8 cellular contexts compared by ENCODE assay signal in the genomic region with DNA sequence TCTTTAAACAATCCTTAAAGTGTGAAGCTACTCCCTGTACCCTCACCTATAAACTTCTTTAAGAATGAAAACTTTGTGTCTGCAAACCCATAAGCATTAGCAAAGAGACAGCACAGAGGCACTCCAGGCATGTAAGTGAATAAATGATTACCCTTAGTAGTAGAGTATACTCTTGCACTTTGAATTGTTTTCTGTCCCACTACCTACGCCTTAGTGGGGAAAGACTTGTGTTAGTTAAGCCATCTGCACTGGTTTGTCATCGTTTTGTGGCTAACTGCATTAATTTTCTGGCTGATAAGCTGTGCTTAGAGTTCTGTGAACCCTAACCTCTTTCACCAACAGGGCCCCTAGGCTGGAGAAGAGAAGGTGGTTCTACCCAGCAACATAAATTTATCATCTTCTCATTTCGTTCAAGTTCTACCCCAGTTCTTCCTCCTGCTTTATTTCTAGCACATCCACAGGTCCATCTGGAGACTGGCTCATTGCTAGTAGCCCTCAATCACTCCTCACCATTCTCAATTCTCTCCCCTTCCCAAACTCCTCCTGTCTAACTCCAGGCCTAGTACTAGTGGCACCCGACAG. TPM values are rescaled to one million over a fixed set of nuclear protein-coding genes. Genes with fewer than 3 reads are reported as not detected.
DNase-seq lines count a peak whose midpoint lies in the region; ATAC-seq, FAIRE-seq and TF ChIP-seq lines count a peak whose summit lies in the region.

No MANE protein-coding gene starts in this region.

- FAIRE-seq in RCC 7860 (lab: Jason Lieb, UNC) (no peak), GM19239 (lab: Jason Lieb, UNC) (no peak)

- TF ChIP-seq CTCF in SK-N-SH (IDR thresholded peaks at IDR 0.05) (no peak), suprapubic skin (IDR thresholded peaks at IDR 0.05) (no peak)

- H3K9me3 Mint-ChIP-seq in activated naive CD8-positive, alpha-beta T cell treated with anti-CD3 and anti-CD28 coated beads, Interleukin-2, amount 10 ng/mL, durations not matched to agents 7 days and 5 days, result no peaks in the 10 kb centered on the region

- CTCF ChIA-PET in SK-N-SH (lab: Yijun Ruan, JAX), result interaction anchor here (0.9 to 1.6 kb wide), 3 partner anchors 22 to 61 kb away, joined by 4 read pairs; no protein-coding TSS in a partner anchor

- TF ChIP-seq RAD21 in SK-N-SH (IDR thresholded peaks at IDR 0.05; ENCODE audit: low read length), result no peak

- no peaks in the 10 kb centered on the region for H4K20me1 ChIP-seq in SK-N-SH (ENCODE audit: insufficient read depth)

- H3K27ac ChIP-seq in SK-N-SH (ENCODE audit: low read depth in 2 of 2, low read length in 1 of 2) (peak overlapping the region in 1 of 2 experiments; percentile 40; a peak in 3 of 4 replicates), suprapubic skin (peak overlapping the region; percentile 76)

- 11% methylated on average over 4 of the region's 4 CpGs for WGBS in SK-N-SH (ENCODE audit: low lambda C conversion rate)
- WGBS in suprapubic skin, result 12% methylated on average over 4 of the region's 4 CpGs

- no peaks in the 10 kb centered on the region for H3K27me3 ChIP-seq in SK-N-SH (ENCODE audit: insufficient read depth)
- no peaks in the 10 kb centered on the region for H3K27me3 ChIP-seq in suprapubic skin

- POLR2A ChIA-PET in SK-N-SH (lab: Yijun Ruan, JAX), result no interaction called here
- POLR2A ChIA-PET in activated naive CD8-positive, alpha-beta T cell treated with anti-CD3 and anti-CD28 coated beads, Interleukin-2, amount 10 ng/mL, durations not matched to agents 7 days and 5 days (lab: Charles Lee), result interaction anchor here (0.7 kb wide), 1 partner anchor 99 kb away, joined by 3 read pairs; no protein-coding TSS in a partner anchor

- ATAC-seq in SK-N-SH treated with all-trans-retinoic acid at 6 μM for 48 hours, result no peak
- ATAC-seq in activated naive CD8-positive, alpha-beta T cell treated with anti-CD3 and anti-CD28 coated beads, Interleukin-2, amount 10 ng/mL, durations not matched to agents 7 days and 5 days (ENCODE audit: low read depth), result no peak

- H3K9me2 ChIP-seq in SK-N-SH, result no peaks in the 10 kb centered on the region

- H3K4me2 ChIP-seq in SK-N-SH, result peak overlapping the region; percentile 85

- DNase-seq in SK-N-SH, result no peak
- DNase-seq in activated naive CD8-positive, alpha-beta T cell treated with anti-CD3 and anti-CD28 coated beads, Interleukin-2, amount 10 ng/mL, durations not matched to agents 7 days and 5 days, result no peak
- DNase-seq in kidney tubule cell (ENCODE audit: low spot score), result peak; percentile 44
- no peak for DNase-seq in suprapubic skin (ENCODE audit: low spot score in 2 of 2)
- DNase-seq in HK-2 (ENCODE audit: unreplicated experiment), result no peak
- no peak for DNase-seq in RCC 7860 (ENCODE audit: low spot score)
- no peak for DNase-seq in GM19239 (ENCODE audit: insufficient read length, low spot score)

- peaks cover 5% of the 10 kb centered on the region for H3K27me3 Mint-ChIP-seq in activated naive CD8-positive, alpha-beta T cell treated with anti-CD3 and anti-CD28 coated beads, Interleukin-2, amount 10 ng/mL, durations not matched to agents 7 days and 5 days

- H3K4me3 ChIP-seq in SK-N-SH (ENCODE audit: low read depth in 2 of 2, low read length in 1 of 2), result peak overlapping the region; percentile 63 to 78
- H3K4me3 ChIP-seq in suprapubic skin, result peak overlapping the region; percentile 78

- H3K4me1 Mint-ChIP-seq in activated naive CD8-positive, alpha-beta T cell treated with anti-CD3 and anti-CD28 coated beads, Interleukin-2, amount 10 ng/mL, durations not matched to agents 7 days and 5 days, result peaks cover 19% of the 10 kb centered on the region

- H2AFZ ChIP-seq in SK-N-SH (ENCODE audit: low read depth), result peak overlapping the region; percentile 88

- H3K4me3 Mint-ChIP-seq in activated naive CD8-positive, alpha-beta T cell treated with anti-CD3 and anti-CD28 coated beads, Interleukin-2, amount 10 ng/mL, durations not matched to agents 7 days and 5 days, result peak overlapping the region; percentile 95

- peak overlapping the region; percentile 78 for H3K9ac ChIP-seq in SK-N-SH

- TF ChIP-seq POLR2A in suprapubic skin (IDR thresholded peaks at IDR 0.05), result no peak

- H3K36me3 ChIP-seq in SK-N-SH (replicated peaks in 1 of 2; ENCODE audit: control insufficient read depth in 1 of 2, insufficient read depth in 2 of 2, low read length in 1 of 2) (peaks cover 0 to 14% of the 10 kb centered on the region in 2 experiments), suprapubic skin (peaks cover 18% of the 10 kb centered on the region)

- no peak for TF ChIP-seq EP300 in SK-N-SH (IDR thresholded peaks at IDR 0.05; ENCODE audit: borderline replicate concordance in 1 of 2, low read depth in 1 of 2, low read length in 1 of 2)
- no peak for TF ChIP-seq EP300 in suprapubic skin (IDR thresholded peaks at IDR 0.05)

- no peaks in the 10 kb centered on the region for H3F3A ChIP-seq in SK-N-SH (replicated peaks; ENCODE audit: insufficient read depth)

- H3K36me3 Mint-ChIP-seq in activated naive CD8-positive, alpha-beta T cell treated with anti-CD3 and anti-CD28 coated beads, Interleukin-2, amount 10 ng/mL, durations not matched to agents 7 days and 5 days, result peaks cover 2% of the 10 kb centered on the region

- H3K4me1 ChIP-seq in SK-N-SH (ENCODE audit: control insufficient read depth in 1 of 2, insufficient read depth in 2 of 2, low read depth in 1 of 2, low read length in 1 of 2) (peaks cover 6 to 8% of the 10 kb centered on the region in 2 experiments; a peak in 2 of 4 replicates), suprapubic skin (peaks cover 31% of the 10 kb centered on the region)

- no peaks in the 10 kb centered on the region for H3K9me3 ChIP-seq in SK-N-SH
- H3K9me3 ChIP-seq in suprapubic skin, result no peaks in the 10 kb centered on the region

- peaks cover 32% of the 10 kb centered on the region for H3K79me2 ChIP-seq in SK-N-SH (ENCODE audit: insufficient read depth)

- H3K27ac Mint-ChIP-seq in activated naive CD8-positive, alpha-beta T cell treated with anti-CD3 and anti-CD28 coated beads, Interleukin-2, amount 10 ng/mL, durations not matched to agents 7 days and 5 days, result peak overlapping the region; percentile 88

TF ChIP-seq in SK-N-SH, 30 proteins besides CTCF, POLR2A, EP300 and RAD21 (continues in another document):
- TF ChIP-seq MXI1 (IDR thresholded peaks at IDR 0.05; ENCODE audit: low read depth, low read length) (no peak), RFX5 (IDR thresholded peaks at IDR 0.05; ENCODE audit: low read length) (no peak), TCF12 (IDR thresholded peaks at IDR 0.05) (no peak), FOSL2 (IDR thresholded peaks at IDR 0.05; ENCODE audit: borderline replicate concordance, low read depth) (no peak), MEF2A (IDR thresholded peaks at IDR 0.05; ENCODE audit: borderline replicate concordance, low read depth) (no peak), RCOR1 (IDR thresholded peaks at IDR 0.05; ENCODE audit: low read length) (no peak), SMC3 (IDR thresholded peaks at IDR 0.05; ENCODE audit: low read depth, low read length) (no peak)
- TF ChIP-seq, protein P1, sequence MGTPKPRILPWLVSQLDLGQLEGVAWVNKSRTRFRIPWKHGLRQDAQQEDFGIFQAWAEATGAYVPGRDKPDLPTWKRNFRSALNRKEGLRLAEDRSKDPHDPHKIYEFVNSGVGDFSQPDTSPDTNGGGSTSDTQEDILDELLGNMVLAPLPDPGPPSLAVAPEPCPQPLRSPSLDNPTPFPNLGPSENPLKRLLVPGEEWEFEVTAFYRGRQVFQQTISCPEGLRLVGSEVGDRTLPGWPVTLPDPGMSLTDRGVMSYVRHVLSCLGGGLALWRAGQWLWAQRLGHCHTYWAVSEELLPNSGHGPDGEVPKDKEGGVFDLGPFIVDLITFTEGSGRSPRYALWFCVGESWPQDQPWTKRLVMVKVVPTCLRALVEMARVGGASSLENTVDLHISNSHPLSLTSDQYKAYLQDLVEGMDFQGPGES (IDR thresholded peaks at IDR 0.05; ENCODE audit: low read depth, low read length), result no peak

TF ChIP-seq in SK-N-SH treated with all-trans-retinoic acid at 6 μM for 48 hours, 23 proteins besides CTCF, POLR2A, EP300 and RAD21 (continues in another document):
- TF ChIP-seq PPARA (CRISPR knock-in tag; IDR thresholded peaks at IDR 0.05; ENCODE audit: borderline replicate concordance), result no peak
- TF ChIP-seq OSR1 (CRISPR knock-in tag; IDR thresholded peaks at IDR 0.05), result no peak
- no peak for TF ChIP-seq ZNF565 (CRISPR knock-in tag; conservative IDR thresholded peaks at IDR 0.05; ENCODE audit: low read depth)
- TF ChIP-seq TCF4 (CRISPR knock-in tag; IDR thresholded peaks at IDR 0.05; ENCODE audit: borderline replicate concordance), result no peak
- TF ChIP-seq ZC3H10 (CRISPR knock-in tag; IDR thresholded peaks at IDR 0.05), result no peak
- TF ChIP-seq ISL1 (CRISPR knock-in tag; IDR thresholded peaks at IDR 0.05), result no peak
- TF ChIP-seq ZFP3 (CRISPR knock-in tag; IDR thresholded peaks at IDR 0.05), result no peak
- no peak for TF ChIP-seq ZNF70 (CRISPR knock-in tag; IDR thresholded peaks at IDR 0.05)
- TF ChIP-seq ZFP30 (CRISPR knock-in tag; IDR thresholded peaks at IDR 0.05), result no peak
- TF ChIP-seq, protein P2, sequence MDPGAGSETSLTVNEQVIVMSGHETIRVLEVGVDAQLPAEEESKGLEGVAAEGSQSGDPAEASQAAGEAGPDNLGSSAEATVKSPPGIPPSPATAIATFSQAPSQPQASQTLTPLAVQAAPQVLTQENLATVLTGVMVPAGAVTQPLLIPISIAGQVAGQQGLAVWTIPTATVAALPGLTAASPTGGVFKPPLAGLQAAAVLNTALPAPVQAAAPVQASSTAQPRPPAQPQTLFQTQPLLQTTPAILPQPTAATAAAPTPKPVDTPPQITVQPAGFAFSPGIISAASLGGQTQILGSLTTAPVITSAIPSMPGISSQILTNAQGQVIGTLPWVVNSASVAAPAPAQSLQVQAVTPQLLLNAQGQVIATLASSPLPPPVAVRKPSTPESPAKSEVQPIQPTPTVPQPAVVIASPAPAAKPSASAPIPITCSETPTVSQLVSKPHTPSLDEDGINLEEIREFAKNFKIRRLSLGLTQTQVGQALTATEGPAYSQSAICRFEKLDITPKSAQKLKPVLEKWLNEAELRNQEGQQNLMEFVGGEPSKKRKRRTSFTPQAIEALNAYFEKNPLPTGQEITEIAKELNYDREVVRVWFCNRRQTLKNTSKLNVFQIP (CRISPR knock-in tag; IDR thresholded peaks at IDR 0.05; ENCODE audit: borderline replicate concordance, low read depth), result no peak
- TF ChIP-seq SNAI2 (CRISPR knock-in tag; IDR thresholded peaks at IDR 0.05), result no peak

RNA-seq across cellular contexts. Expression of a gene that starts 0.7 kb away (rescaled TPM):
- 17.7 and 21.9 TPM in 2 replicates for polyA plus RNA-seq in SK-N-SH (2012; rRNA removed)
- 15.2 and 18.0 TPM in 2 replicates for polyA plus RNA-seq in SK-N-SH (2012; cell fraction: cytosol; rRNA removed)
- polyA plus RNA-seq in SK-N-SH (2012; cell fraction: nucleus; rRNA removed), result 10.8 and 21.8 TPM in 2 replicates
- 1 to 10 TPM; 7.2 to 7.3 TPM for total RNA-seq in activated naive CD8-positive, alpha-beta T cell treated with anti-CD3 and anti-CD28 coated beads, Interleukin-2, amount 10 ng/mL, durations not matched to agents 7 days and 5 days
- total RNA-seq in suprapubic skin, result 10 to 100 TPM; 11.9 to 18.3 (median 16.4) TPM

RNA-seq across cellular contexts. Expression of a gene that starts 21.6 kb away (rescaled TPM):
- 5.5 TPM in 2 replicates for polyA plus RNA-seq in SK-N-SH (2012; rRNA removed)
- 2.9 and 3.9 TPM in 2 replicates for polyA plus RNA-seq in SK-N-SH (2012; cell fraction: cytosol; rRNA removed)
- 5.9 and 6.8 TPM in 2 replicates for polyA plus RNA-seq in SK-N-SH (2012; cell fraction: nucleus; rRNA removed)
- 1 to 10 TPM; 6.9 to 7.9 TPM for total RNA-seq in activated naive CD8-positive, alpha-beta T cell treated with anti-CD3 and anti-CD28 coated beads, Interleukin-2, amount 10 ng/mL, durations not matched to agents 7 days and 5 days
- total RNA-seq in suprapubic skin, result 10 to 100 TPM; 14.9 to 18.9 (median 16.3) TPM
